8 cellular contexts compared by ENCODE assay signal in genomic region chr2:148643998-148644884, GRCh38. TPM values are rescaled to one million over a fixed set of nuclear protein-coding genes. Genes with fewer than 3 reads are reported as not detected.
DNase-seq lines count a peak whose midpoint lies in the region; ATAC-seq, FAIRE-seq and TF ChIP-seq lines count a peak whose summit lies in the region.

Gene EPC2, plus strand, starts transcription at chr2:148644751. Its CDS starts 267 bp downstream, at chr2:148645018.

- ATAC-seq in HG03439 (IDR thresholded peaks at IDR 0.05; ENCODE audit: unreplicated experiment) (peak; percentile 60), HepG2 (peak; percentile 78)

- TF ChIP-seq EP300 in HepG2 (IDR thresholded peaks at IDR 0.05; ENCODE audit: low read depth in 2 of 2, low read length in 2 of 2) (no peak), HepG2 (CRISPR knock-in tag; IDR thresholded peaks at IDR 0.05; ENCODE audit: borderline replicate concordance) (no peak)

- peaks cover 18% of the 10 kb centered on the region for H4K20me1 ChIP-seq in HepG2 (ENCODE audit: insufficient read depth, low read length)

- H3K27me3 ChIP-seq in HepG2 (ENCODE audit: control insufficient read depth in 1 of 2, insufficient read depth in 2 of 2, low read length in 2 of 2): peaks cover 0 to 10% of the 10 kb centered on the region in 2 experiments; a peak in 3 of 5 replicates

- WGBS in HepG2 (ENCODE audit: low lambda C conversion rate): 1% methylated on average over 68 of the region's 94 CpGs

- TF ChIP-seq POLR2A in GM19099 (IDR thresholded peaks at IDR 0.05; ENCODE audit: extremely low read depth, insufficient read length, low read depth) (peak; percentile 91), HepG2 (IDR thresholded peaks at IDR 0.05; ENCODE audit: insufficient read depth in 1 of 2, low read depth in 2 of 2, low read length in 2 of 2) (peak; percentile 78 to 88)

- FAIRE-seq in HepG2 (lab: Jason Lieb, UNC): peak; percentile 55

- peak within 1 kb of the TSS; percentile 93 for H3K9ac ChIP-seq in HepG2 (ENCODE audit: insufficient read depth, low read depth, low read length)

- H3K4me2 ChIP-seq in HepG2 (ENCODE audit: low read depth, low read length): peak within 1 kb of the TSS; percentile 100

- in situ Hi-C loops in HepG2 (cut with HindIII; ENCODE audit: extremely low pct_ligation_motif_present, low pct_unique_long_range_greater_than_20kb): loop anchor here (25.0 kb wide), 1 partner anchor 343 kb away; no protein-coding TSS in a partner anchor

- H3K9me3 ChIP-seq in HepG2 (ENCODE audit: low read length): no peaks in the 10 kb centered on the region

- intact Hi-C loops in HepG2 (cut with micrococcal nuclease; ENCODE audit: unreplicated experiment): loop anchor here (2.0 to 10.0 kb wide), 4 partner anchors 103 to 941 kb away; partner anchors contain the start of genes ACVR2A, MBD5, MMADHC and ORC4

- POLR2A ChIA-PET in HepG2 (lab: Yijun Ruan, JAX): interaction anchor here (0.7 to 1.6 kb wide), 2 partner anchors 25 to 135 kb away, joined by 3 to 4 read pairs; no protein-coding TSS in a partner anchor

- no peaks in the 10 kb centered on the region for H3K36me3 ChIP-seq in HepG2 (replicated peaks in 1 of 2; ENCODE audit: control insufficient read depth in 1 of 2, insufficient read depth in 2 of 2, low read length in 2 of 2)

- BruUV-seq in HepG2 (replicated peaks; lab: Mats Ljungman, UMichigan): no TSS peak

- peak; percentile 91 for DNase-seq in Ammon's horn (ENCODE audit: low spot score)
- DNase-seq in NCI-H748 (lab: John Stamatoyannopoulos, UW; ENCODE audit: unreplicated experiment): peak; percentile 92
- DNase-seq in activated CD4-positive, alpha-beta T cell treated with anti-CD3 and anti-CD28 coated beads, Interleukin-2, amount 50 U/mL, for 4 hours: peak; percentile 82 to 85
- DNase-seq in dermis blood vessel endothelial cell: peak; percentile 86
- peak; percentile 68 for DNase-seq in HepG2 (ENCODE audit: low spot score)
- DNase-seq in stimulated activated CD4-positive, alpha-beta T cell treated with anti-CD3 and anti-CD28 coated beads, Interleukin-4, amount 100 ng/mL, for 1 hour: peak; percentile 87

- TF ChIP-seq CTCF in HepG2 (CRISPR knock-in tag; IDR thresholded peaks at IDR 0.05): 0 out of 2 replicates have a peak, but pooled peaks have one; percentile 16

- H3K4me1 ChIP-seq in HepG2 (ENCODE audit: insufficient read depth, low read length): peaks cover 46% of the 10 kb centered on the region

- H2AFZ ChIP-seq in HepG2 (ENCODE audit: low read length): peak within 1 kb of the TSS; percentile 73

- peak within 1 kb of the TSS; percentile 91 for H3K27ac ChIP-seq in HepG2 (ENCODE audit: extremely low read length, insufficient read depth, low read length)

- H3K4me3 ChIP-seq in HepG2 (replicated peaks in 1 of 3; ENCODE audit: insufficient read depth in 1 of 3, low read depth in 2 of 3, low read length in 3 of 3): peak within 1 kb of the TSS; percentile 91 to 94 (median 93)

- TF ChIP-seq RAD21 in HepG2 (CRISPR knock-in tag; IDR thresholded peaks at IDR 0.05): peak; percentile 66

- peaks cover 38% of the 10 kb centered on the region for H3K79me2 ChIP-seq in HepG2 (ENCODE audit: insufficient read depth, low read length)

- CTCF ChIA-PET in HepG2 (lab: Yijun Ruan, JAX; ENCODE audit: low intra/inter-chr PET ratio, low total read pairs): no interaction called here

TF ChIP-seq in HepG2, 621 proteins besides CTCF, POLR2A, EP300 and RAD21 (continues in another document):
- TF ChIP-seq SYNCRIP (IDR thresholded peaks at IDR 0.05; ENCODE audit: insufficient read depth, low read depth, low read length) (no peak), GPBP1L1 (CRISPR knock-in tag; IDR thresholded peaks at IDR 0.05) (no peak), ZNF569 (CRISPR knock-in tag; IDR thresholded peaks at IDR 0.05; ENCODE audit: borderline replicate concordance) (no peak), CENPBD1 (CRISPR knock-in tag; IDR thresholded peaks at IDR 0.05; ENCODE audit: borderline replicate concordance, low read depth) (no peak), HMGXB4 (CRISPR knock-in tag; IDR thresholded peaks at IDR 0.05; ENCODE audit: borderline replicate concordance in 1 of 2, low read depth in 1 of 2) (peak in 1 of 2 experiments; percentile 69; a peak in 2 of 4 replicates), HOMEZ (CRISPR knock-in tag; IDR thresholded peaks at IDR 0.05; ENCODE audit: low read depth) (no peak), GABPA (IDR thresholded peaks at IDR 0.05; ENCODE audit: low read depth, low read length) (no peak), GABPA (CRISPR knock-in tag; IDR thresholded peaks at IDR 0.05; ENCODE audit: low read depth) (no peak), ZNF550 (CRISPR knock-in tag; IDR thresholded peaks at IDR 0.05; ENCODE audit: borderline replicate concordance) (peak; percentile 35; the same call in 1 of the 2 replicates), TBX3 (IDR thresholded peaks at IDR 0.05; ENCODE audit: borderline replicate concordance) (no peak), ZNF335 (CRISPR knock-in tag; IDR thresholded peaks at IDR 0.05) (no peak), SNAI1 (CRISPR knock-in tag; IDR thresholded peaks at IDR 0.05; ENCODE audit: borderline replicate concordance) (no peak), ZNF333 (CRISPR knock-in tag; IDR thresholded peaks at IDR 0.05; ENCODE audit: borderline replicate concordance) (no peak; the same call in 1 of the 2 replicates), RFX1 (IDR thresholded peaks at IDR 0.05) (no peak)

RNA-seq across cellular contexts. Expression of gene EPC2, which starts in this region (rescaled TPM):
- total RNA-seq in dermis blood vessel endothelial cell (20.9 and 26.6 TPM in 2 replicates), HepG2 (2016; rRNA removed; fragmentation: Illumina TruSeq; extraction: Trizol) (22.0 and 24.2 TPM in 2 replicates)
- total RNA-seq in HepG2 (2016; cell fraction: cytosol; rRNA removed; fragmentation: Illumina TruSeq; extraction: Trizol; ENCODE audit: low read depth): 6.5 and 8.3 TPM in 2 replicates
- 21.5 and 24.1 TPM in 2 replicates for total RNA-seq in HepG2 (2016; cell fraction: insoluble cytoplasmic fraction; rRNA removed; fragmentation: Illumina TruSeq; extraction: Trizol)
- total RNA-seq in HepG2 (2016; cell fraction: membrane; rRNA removed; fragmentation: Illumina TruSeq; extraction: Trizol): 19.1 and 21.6 TPM in 2 replicates
- 39.0 and 41.4 TPM in 2 replicates for total RNA-seq in HepG2 (2016; cell fraction: nucleus; rRNA removed; fragmentation: Illumina TruSeq; extraction: Trizol)
- 19.3 and 20.5 TPM in 2 replicates for polyA plus RNA-seq in HepG2 (2011; rRNA removed)
- 10.4 and 16.7 TPM in 2 replicates for polyA plus RNA-seq in HepG2 (2011; cell fraction: cytosol; rRNA removed)
- 10.3 and 12.5 TPM in 2 replicates for polyA plus RNA-seq in HepG2 (2011; cell fraction: nucleus; rRNA removed)
- 18.8 and 21.7 TPM in 2 replicates for polyA plus RNA-seq in HepG2 (2012)
- polyA plus RNA-seq in HepG2 (2016; cell fraction: cytosol; fragmentation: Illumina TruSeq; extraction: Trizol; ENCODE audit: low read depth): 3.8 and 4.5 TPM in 2 replicates
- 23.9 and 24.6 TPM in 2 replicates for polyA plus RNA-seq in HepG2 (2016; cell fraction: insoluble cytoplasmic fraction; fragmentation: Illumina TruSeq; extraction: Trizol; ENCODE audit: low read depth)
- polyA plus RNA-seq in HepG2 (2016; cell fraction: membrane; fragmentation: Illumina TruSeq; extraction: Trizol; ENCODE audit: low read depth): 12.6 and 14.5 TPM in 2 replicates
- 24.7 and 25.2 TPM in 2 replicates for polyA plus RNA-seq in HepG2 (2016; cell fraction: nucleus; fragmentation: Illumina TruSeq; extraction: Trizol; ENCODE audit: insufficient read depth, low read depth)
- 21.3 and 22.4 TPM in 2 replicates for polyA minus RNA-seq in HepG2 (2011; rRNA and poly(A)+ RNA removed; ENCODE audit: low replicate concordance)
- 16.2 and 18.2 TPM in 2 replicates for polyA minus RNA-seq in HepG2 (2011; cell fraction: cytosol; rRNA and poly(A)+ RNA removed)
- 124 and 162 TPM in 2 replicates for polyA minus RNA-seq in HepG2 (2011; cell fraction: nucleus; rRNA and poly(A)+ RNA removed)

Comparison
In these comparisons a context has a peak if more than half of its experiments do, and no peak if none do; other contexts are left out.
1. Peak in every context shown above with its lines: DNase-seq, ATAC-seq, H3K4me3 ChIP-seq and H3K27ac ChIP-seq.